Comparison of ENCODE assay signal across 17 cellular contexts in genomic region chr20:63194007-63194820, GRCh38. TPM values are rescaled to one million over a fixed set of nuclear protein-coding genes. Genes with fewer than 3 reads are reported as not detected.
DNase-seq lines count a peak whose midpoint lies in the region; ATAC-seq, FAIRE-seq and TF ChIP-seq lines count a peak whose summit lies in the region.
"Had no signal": no experiment of that assay in that cellular context is flagged by ENCODE, and none has a peak within 500 bp of the region (broad histone marks: within the 10 kb centered on the region; RNA-seq: fewer than 3 reads in every experiment).

No MANE protein-coding gene starts in this region.

- in situ Hi-C loops in Caki2 (cut with HindIII; ENCODE audit: low pct_unique_long_range_greater_than_20kb, low sequenced_read_pairs): no loop called here

- POLR2A ChIA-PET in activated CD4-positive, alpha-beta memory T cell treated with anti-CD3 and anti-CD28 coated beads for 36 hours (lab: Charles Lee): no interaction called here

- no peaks in the 10 kb centered on the region for H3K9me3 Mint-ChIP-seq in endothelial cell (ENCODE audit: unreplicated experiment)
- no peaks in the 10 kb centered on the region for H3K9me3 Mint-ChIP-seq in activated CD4-positive, alpha-beta memory T cell treated with anti-CD3 and anti-CD28 coated beads for 36 hours

- DNase-seq in Caki2 (ENCODE audit: low read depth): peak; percentile 59
- no peak for DNase-seq in HTR-8/SVneo (ENCODE audit: insufficient read length, low spot score)
- no peak for DNase-seq in endothelial cell (ENCODE audit: low spot score)
- peak; percentile 35 for DNase-seq in renal cortical epithelial cell (ENCODE audit: low read depth)
- no peak for DNase-seq in activated CD4-positive, alpha-beta memory T cell treated with anti-CD3 and anti-CD28 coated beads for 36 hours
- DNase-seq: AML-193, COR-L47, DMS53, MG63, NCI-H1092, NCI-H146, NCI-H2081 treated with DMSO at 0.1 percent for 48 hours, NCI-H524 treated with DMSO at 0.1 percent for 48 hours, Peyer's patch, SHP77 treated with DMSO at 0.1 percent for 48 hours had no signal

- no peaks in the 10 kb centered on the region for H3K4me1 Mint-ChIP-seq in endothelial cell (ENCODE audit: unreplicated experiment)
- H3K4me1 Mint-ChIP-seq in activated CD4-positive, alpha-beta memory T cell treated with anti-CD3 and anti-CD28 coated beads for 36 hours (ENCODE audit: low read depth): peaks cover 20% of the 10 kb centered on the region

- H3K27me3 Mint-ChIP-seq in endothelial cell (ENCODE audit: unreplicated experiment): peaks cover 3% of the 10 kb centered on the region
- H3K27me3 Mint-ChIP-seq in activated CD4-positive, alpha-beta memory T cell treated with anti-CD3 and anti-CD28 coated beads for 36 hours: no peaks in the 10 kb centered on the region

- ATAC-seq in HG02981 (IDR thresholded peaks at IDR 0.05; ENCODE audit: unreplicated experiment) (no peak), GM21423 (IDR thresholded peaks at IDR 0.05; ENCODE audit: unreplicated experiment) (no peak)

- H3K36me3 Mint-ChIP-seq in endothelial cell (ENCODE audit: low read depth, unreplicated experiment): peaks cover 22% of the 10 kb centered on the region
- H3K36me3 Mint-ChIP-seq in activated CD4-positive, alpha-beta memory T cell treated with anti-CD3 and anti-CD28 coated beads for 36 hours: peaks cover 21% of the 10 kb centered on the region

- peak overlapping the region; percentile 70 for H3K27ac Mint-ChIP-seq in endothelial cell (ENCODE audit: unreplicated experiment)
- no peak overlapping the region for H3K27ac Mint-ChIP-seq in activated CD4-positive, alpha-beta memory T cell treated with anti-CD3 and anti-CD28 coated beads for 36 hours

- FAIRE-seq in HTR-8/SVneo (lab: Jason Lieb, UNC): peak; percentile 59

- intact Hi-C loops in activated CD4-positive, alpha-beta memory T cell treated with anti-CD3 and anti-CD28 coated beads for 36 hours (cut with micrococcal nuclease): no loop called here

- CTCF ChIA-PET in activated CD4-positive, alpha-beta memory T cell treated with anti-CD3 and anti-CD28 coated beads for 36 hours (lab: Charles Lee): interaction anchor here (1.2 to 1.5 kb wide), 2 partner anchors 11 to 29 kb away, joined by 3 to 6 read pairs; no protein-coding TSS in a partner anchor

- no peak overlapping the region for H3K4me3 Mint-ChIP-seq in endothelial cell (ENCODE audit: unreplicated experiment)
- no peak overlapping the region for H3K4me3 Mint-ChIP-seq in activated CD4-positive, alpha-beta memory T cell treated with anti-CD3 and anti-CD28 coated beads for 36 hours

- no peak for TF ChIP-seq CTCF in endothelial cell (IDR thresholded peaks at IDR 0.05; ENCODE audit: unreplicated experiment)

RNA-seq across cellular contexts. Expression of gene YTHDF1, which starts 21.7 kb away (rescaled TPM):
- total RNA-seq in Caki2 (2014; rRNA removed; shearing (Covaris generic); ENCODE audit: low replicate concordance): 20.0 and 26.9 TPM in 2 replicates
- total RNA-seq in endothelial cell (ENCODE audit: unreplicated experiment) (62.1 TPM), renal cortical epithelial cell (18.8 and 32.8 TPM in 2 replicates)
- 10 to 100 TPM; 32.8 to 32.9 TPM for total RNA-seq in activated CD4-positive, alpha-beta memory T cell treated with anti-CD3 and anti-CD28 coated beads for 36 hours

RNA-seq across cellular contexts. Expression of gene BIRC7, which starts 41.5 kb away (rescaled TPM):
- not detected in 2 replicates for total RNA-seq in Caki2 (2014; rRNA removed; shearing (Covaris generic); ENCODE audit: low replicate concordance)
- not detected for total RNA-seq in endothelial cell (ENCODE audit: unreplicated experiment)
- total RNA-seq in renal cortical epithelial cell: 0.15 TPM in 1 of 2 replicates, not detected in the other
- total RNA-seq in activated CD4-positive, alpha-beta memory T cell treated with anti-CD3 and anti-CD28 coated beads for 36 hours: not detected
- total RNA-seq: Peyer's patch had no signal

Comparison
In these comparisons a context has a peak if more than half of its experiments do, and no peak if none do; other contexts are left out.
1. DNase-seq: peak in Caki2 (single experiment) and renal cortical epithelial cell (single experiment); none in HTR-8/SVneo (single experiment), endothelial cell (single experiment) and activated CD4-positive, alpha-beta memory T cell treated with anti-CD3 and anti-CD28 coated beads for 36 hours (single experiment).